In the genomic region with DNA sequence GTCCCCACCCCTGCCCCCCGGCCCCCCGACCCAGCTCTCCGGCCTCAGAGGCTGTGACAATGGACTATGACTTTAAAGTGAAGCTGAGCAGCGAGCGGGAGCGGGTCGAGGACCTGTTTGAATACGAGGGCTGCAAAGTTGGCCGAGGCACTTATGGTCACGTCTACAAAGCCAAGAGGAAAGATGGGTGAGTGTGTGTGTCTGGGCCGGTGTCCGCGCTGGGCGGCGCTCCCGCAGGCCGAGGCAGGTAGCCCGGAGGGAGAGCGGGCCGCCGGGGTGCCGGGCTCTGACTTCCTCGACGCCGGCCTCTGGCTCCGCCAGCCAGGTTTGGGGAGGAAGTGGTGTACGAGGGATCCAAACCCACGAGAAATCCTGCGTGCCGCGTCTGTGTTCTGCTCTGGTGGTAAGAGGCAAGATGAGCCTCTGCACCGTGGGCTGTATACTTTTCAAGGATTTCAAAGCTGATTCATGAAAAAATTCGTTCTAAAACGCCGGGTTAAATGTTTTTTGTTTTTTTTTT, we compare ENCODE assay signal across 8 cellular contexts. TPM values are rescaled to one million over a fixed set of nuclear protein-coding genes. Genes with fewer than 3 reads are reported as not detected.
DNase-seq lines count a peak whose midpoint lies in the region; ATAC-seq and TF ChIP-seq lines count a peak whose summit lies in the region.

No MANE protein-coding gene starts in this region.

- H3K9me3 ChIP-seq in lower lobe of right lung: no peaks in the 10 kb centered on the region

- intact Hi-C loops in dorsolateral prefrontal cortex (cut with DNase I) (loop anchor here (1.0 to 10.0 kb wide), 7 partner anchors 32 to 308 kb away; a partner anchor contains a TSS), lower lobe of right lung (cut with DNase I) (no loop called here)

- no peaks in the 10 kb centered on the region for H3K36me3 ChIP-seq in lower lobe of right lung

- H3K27me3 ChIP-seq in dorsolateral prefrontal cortex: no peaks in the 10 kb centered on the region
- no peaks in the 10 kb centered on the region for H3K27me3 ChIP-seq in lower lobe of right lung (ENCODE audit: low read depth)

- H3K27ac ChIP-seq in dorsolateral prefrontal cortex: peak overlapping the region; percentile 84 to 100 (median 97)
- peak overlapping the region; percentile 89 for H3K27ac ChIP-seq in lower lobe of right lung

- ATAC-seq in HG02678 (IDR thresholded peaks at IDR 0.05; ENCODE audit: unreplicated experiment): peak; percentile 28
- peak; percentile 84 for ATAC-seq in lower lobe of right lung

- TF ChIP-seq CTCF in dorsolateral prefrontal cortex (IDR thresholded peaks at IDR 0.05 in 54 of 56, conservative IDR thresholded peaks at IDR 0.05 in 2 of 56; ENCODE audit: low read depth in 1 of 56, partially characterized antibody in 56 of 56) (no peak), lower lobe of right lung (IDR thresholded peaks at IDR 0.05) (no peak)

- peak overlapping the region; percentile 65 to 99 (median 91) for H3K4me3 ChIP-seq in dorsolateral prefrontal cortex
- peak overlapping the region; percentile 92 for H3K4me3 ChIP-seq in lower lobe of right lung

- peaks cover 25% of the 10 kb centered on the region for H3K4me1 ChIP-seq in lower lobe of right lung

- DNase-seq in NCI-H1417 (lab: John Stamatoyannopoulos, UW) (peak; percentile 27 to 72 (median 56)), NCI-H1417 treated with DMSO at 0.1 percent for 48 hours (lab: John Stamatoyannopoulos, UW) (no peak), NCI-H146 treated with DMSO at 0.1 percent for 48 hours (lab: John Stamatoyannopoulos, UW; ENCODE audit: unreplicated experiment) (peak; percentile 56), dorsolateral prefrontal cortex (peak; percentile 28 to 66 (median 44)), lower lobe of right lung (peak; percentile 78)
- peak; percentile 48 for DNase-seq in activated CD4-positive, alpha-beta T cell treated with anti-CD3 and anti-CD28 coated beads, Interleukin-2, amount 50 U/mL, for 1 hour
- DNase-seq in stimulated activated CD4-positive, alpha-beta T cell treated with anti-CD3 and anti-CD28 coated beads, TNF-alpha, amount 100 ng/mL, for 24 hours (ENCODE audit: low read depth in 3 of 3): peak; percentile 12 to 51 (median 21)

RNA-seq across cellular contexts. Expression of a gene that starts 0.7 kb away (rescaled TPM):
- total RNA-seq in dorsolateral prefrontal cortex (10 to 100 TPM; 10.4 to 23.0 (median 14.9) TPM), lower lobe of right lung (10.3 TPM)

RNA-seq across cellular contexts. Expression of a gene that starts 32.5 kb away (rescaled TPM):
- total RNA-seq in dorsolateral prefrontal cortex (10 to 100 TPM; 25.4 to 76.6 (median 53.5) TPM), lower lobe of right lung (29.3 TPM)
